Comparison of ENCODE assay signal across 29 cellular contexts in the genomic region with DNA sequence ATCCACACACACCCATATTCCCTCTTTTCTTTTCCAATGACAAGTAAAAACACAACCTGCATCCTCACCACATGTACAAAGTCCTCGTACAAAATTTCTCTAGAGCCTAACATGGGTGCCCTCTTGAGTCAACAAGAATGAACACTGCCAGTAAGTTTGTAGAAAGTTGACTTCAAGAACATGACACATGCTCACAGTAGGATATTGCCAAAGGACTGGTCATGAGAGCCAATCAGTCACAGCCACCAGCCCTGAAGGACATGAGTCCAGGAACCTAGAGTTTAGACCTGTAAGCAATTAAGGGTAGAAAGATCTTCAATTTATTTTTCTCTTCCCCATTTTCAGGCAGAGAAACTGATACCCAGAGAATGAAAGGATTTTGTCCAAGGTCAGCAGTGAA.
"Had no signal": no experiment of that assay in that cellular context is flagged by ENCODE, and none has a peak within 500 bp of the region (broad histone marks: within the 10 kb centered on the region; RNA-seq: fewer than 3 reads in every experiment).

No MANE protein-coding gene starts in this region.

- FAIRE-seq: small intestine, urothelium cell line had no signal

- H3K9me3 ChIP-seq: ovary, psoas muscle, right lobe of liver, sigmoid colon, suprapubic skin, testis, tibial artery, transverse colon, vagina had no signal

- DNase-seq: natural killer cell; occipital lobe; ovary; posterior cingulate gyrus; psoas muscle; right cardiac atrium; right lobe of liver; sigmoid colon; small intestine; stimulated activated CD4-positive, alpha-beta T cell treated with anti-CD3 and anti-CD28 coated beads, Interleukin-15, amount 100 ng/mL, for 24 hours; stimulated activated CD4-positive, alpha-beta T cell treated with anti-CD3 and anti-CD28 coated beads, Interleukin-2, amount 100 ng/mL, for 24 hours; stimulated activated CD4-positive, alpha-beta T cell treated with anti-CD3 and anti-CD28 coated beads, Interleukin-2, amount 100 ng/mL, for 48 hours; stimulated activated CD4-positive, alpha-beta T cell treated with anti-CD3 and anti-CD28 coated beads, Interleukin-4, amount 100 ng/mL, for 24 hours; stimulated activated naive B cell treated with anti-CD40 and anti-IgM and Interleukin-4, amounts not matched to agents 10 μg/mL and 1 μg/mL and 100 μg/mL, for 72 hours; stimulated activated naive CD4-positive, alpha-beta T cell treated with Interleukin-2 at 50 U/mL for 16 hours; substantia nigra; testis; tibial artery; transverse colon had no signal

- H3K36me3 Mint-ChIP-seq: natural killer cell; neural progenitor cell; stimulated activated effector memory CD8-positive, alpha-beta T cell treated with anti-CD3 and anti-CD28 coated beads, Interleukin-12 subunit alpha, Interleukin-12 subunit beta, amount 100 ng/mL, for 72 hours; stimulated activated naive B cell treated with anti-CD40 and anti-IgM and Interleukin-4, amounts not matched to agents 10 μg/mL and 1 μg/mL and 100 μg/mL, for 72 hours; type B pancreatic cell had no signal

- H3K27ac Mint-ChIP-seq: natural killer cell; neural progenitor cell; progenitor cell of endocrine pancreas; stimulated activated effector memory CD8-positive, alpha-beta T cell treated with anti-CD3 and anti-CD28 coated beads, Interleukin-12 subunit alpha, Interleukin-12 subunit beta, amount 100 ng/mL, for 72 hours; stimulated activated naive B cell treated with anti-CD40 and anti-IgM and Interleukin-4, amounts not matched to agents 10 μg/mL and 1 μg/mL and 100 μg/mL, for 72 hours; stimulated activated naive CD8-positive, alpha-beta T cell treated with anti-CD3 and anti-CD28 coated beads, Interleukin-15, Interleukin-2, amounts not matched to agents 100 ng/mL and 50 ng/mL, for 24 hours; type B pancreatic cell had no signal

- H3K36me3 ChIP-seq: neural progenitor cell, ovary, right lobe of liver, sigmoid colon, suprapubic skin, tibial artery, transverse colon, vagina had no signal

- ATAC-seq: natural killer cell; psoas muscle; right cardiac atrium; stimulated activated effector memory CD8-positive, alpha-beta T cell treated with anti-CD3 and anti-CD28 coated beads, Interleukin-12 subunit alpha, Interleukin-12 subunit beta, amount 100 ng/mL, for 72 hours; stimulated activated naive B cell treated with anti-CD40 and anti-IgM and Interleukin-4, amounts not matched to agents 10 μg/mL and 1 μg/mL and 100 μg/mL, for 72 hours had no signal

- H3K9me3 Mint-ChIP-seq: stimulated activated effector memory CD8-positive, alpha-beta T cell treated with anti-CD3 and anti-CD28 coated beads, Interleukin-12 subunit alpha, Interleukin-12 subunit beta, amount 100 ng/mL, for 72 hours had no signal

- H3K4me1 ChIP-seq: neural progenitor cell, psoas muscle, right lobe of liver, sigmoid colon, suprapubic skin, testis, tibial artery, transverse colon, vagina had no signal

- H3K4me1 Mint-ChIP-seq: natural killer cell; nephron; neural progenitor cell; stimulated activated effector memory CD8-positive, alpha-beta T cell treated with anti-CD3 and anti-CD28 coated beads, Interleukin-12 subunit alpha, Interleukin-12 subunit beta, amount 100 ng/mL, for 72 hours; stimulated activated naive B cell treated with anti-CD40 and anti-IgM and Interleukin-4, amounts not matched to agents 10 μg/mL and 1 μg/mL and 100 μg/mL, for 72 hours had no signal

- H3K4me3 ChIP-seq: neural progenitor cell, ovary, psoas muscle, right lobe of liver, sigmoid colon, suprapubic skin, testis, tibial artery, transverse colon, vagina had no signal

- H3K4me3 Mint-ChIP-seq: natural killer cell; nephron; neural progenitor cell; stimulated activated effector memory CD8-positive, alpha-beta T cell treated with anti-CD3 and anti-CD28 coated beads, Interleukin-12 subunit alpha, Interleukin-12 subunit beta, amount 100 ng/mL, for 72 hours; stimulated activated naive B cell treated with anti-CD40 and anti-IgM and Interleukin-4, amounts not matched to agents 10 μg/mL and 1 μg/mL and 100 μg/mL, for 72 hours; stimulated activated naive CD8-positive, alpha-beta T cell treated with anti-CD3 and anti-CD28 coated beads, Interleukin-15, Interleukin-2, amounts not matched to agents 100 ng/mL and 50 ng/mL, for 24 hours; type B pancreatic cell had no signal

- H3K27ac ChIP-seq: neural progenitor cell, ovary, parathyroid adenoma, psoas muscle, right lobe of liver, sigmoid colon, suprapubic skin, testis, tibial artery, transverse colon, vagina had no signal

- H3K27me3 ChIP-seq: ovary, right lobe of liver, sigmoid colon, suprapubic skin, testis, vagina had no signal
